9 cellular contexts compared by ENCODE assay signal in the genomic region with DNA sequence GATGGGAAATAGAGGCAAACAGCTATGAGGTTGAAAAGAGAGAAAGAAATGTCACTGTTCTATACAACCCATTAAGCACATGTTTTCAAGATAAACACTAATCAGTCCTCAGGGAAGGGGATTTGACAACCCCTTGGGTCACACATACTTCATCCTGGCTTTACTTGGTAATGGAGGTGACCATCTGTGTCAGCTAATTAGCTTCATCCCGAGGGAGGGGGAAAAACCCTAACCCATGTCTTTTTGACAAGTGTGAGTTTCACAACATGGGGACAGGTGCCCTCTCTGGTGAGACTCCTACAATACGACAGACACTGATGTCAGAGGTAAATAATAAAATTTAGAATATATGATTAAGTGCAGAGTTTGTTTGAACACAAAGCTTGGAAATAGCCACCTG. TPM values are rescaled to one million over a fixed set of nuclear protein-coding genes. Genes with fewer than 3 reads are reported as not detected.
DNase-seq lines count a peak whose midpoint lies in the region; TF ChIP-seq lines count a peak whose summit lies in the region.
"Had no signal": no experiment of that assay in that cellular context is flagged by ENCODE, and none has a peak within 500 bp of the region (broad histone marks: within the 10 kb centered on the region; RNA-seq: fewer than 3 reads in every experiment).

No MANE protein-coding gene starts in this region.

- no peak for DNase-seq in activated T-cell treated with anti-CD3 and anti-CD28 coated beads, Interleukin-2, amount 50 U/mL, for 24 hours
- no peak for DNase-seq in activated T-cell treated with anti-CD3 and anti-CD28 coated beads, Interleukin-2, amount 50 U/mL, for 48 hours
- DNase-seq in NCI-H524 (lab: John Stamatoyannopoulos, UW) (peak; percentile 27 to 79), coronary artery (ENCODE audit: low spot score) (no peak), smooth muscle cell (lab: John Stamatoyannopoulos, UW; ENCODE audit: unreplicated experiment) (no peak), spleen (no peak), NOMO-1 treated with DMSO at 0.1 percent for 48 hours (lab: John Stamatoyannopoulos, UW; ENCODE audit: unreplicated experiment) (no peak), NCI-H1105 (lab: John Stamatoyannopoulos, UW) (no peak)
- DNase-seq: SHP77 had no signal

- H3K4me3 Mint-ChIP-seq in activated T-cell treated with anti-CD3 and anti-CD28 coated beads, Interleukin-2, amount 50 U/mL, for 24 hours, result peak overlapping the region; percentile 19

- H3K4me3 ChIP-seq in coronary artery (no peak overlapping the region), smooth muscle cell (peak overlapping the region; percentile 66), spleen (no peak overlapping the region)

- H3K36me3 Mint-ChIP-seq in activated T-cell treated with anti-CD3 and anti-CD28 coated beads, Interleukin-2, amount 50 U/mL, for 24 hours (ENCODE audit: low read depth), result peaks cover 16% of the 10 kb centered on the region

- no peak for TF ChIP-seq POLR2A in spleen (IDR thresholded peaks at IDR 0.05)

- H3K4me1 ChIP-seq in smooth muscle cell (ENCODE audit: low read depth), result peaks cover 8% of the 10 kb centered on the region
- H3K4me1 ChIP-seq in spleen, result peaks cover 0 to 36% (median 24%) of the 10 kb centered on the region in 6 donors

- peaks cover 29% of the 10 kb centered on the region for H3K4me1 Mint-ChIP-seq in activated T-cell treated with anti-CD3 and anti-CD28 coated beads, Interleukin-2, amount 50 U/mL, for 24 hours (ENCODE audit: low read depth)

- peaks cover 4% of the 10 kb centered on the region for H4K20me1 ChIP-seq in smooth muscle cell (ENCODE audit: low read depth)

- H3K27me3 Mint-ChIP-seq in activated T-cell treated with anti-CD3 and anti-CD28 coated beads, Interleukin-2, amount 50 U/mL, for 24 hours, result no peaks in the 10 kb centered on the region

- no peaks in the 10 kb centered on the region for H3K9me3 Mint-ChIP-seq in activated T-cell treated with anti-CD3 and anti-CD28 coated beads, Interleukin-2, amount 50 U/mL, for 24 hours

- intact Hi-C loops in spleen (cut with DNase I; ENCODE audit: low total_unique reads), result loop anchor here (10.0 kb wide), 1 partner anchor 87 kb away; no protein-coding TSS in a partner anchor

- TF ChIP-seq CTCF in coronary artery (IDR thresholded peaks at IDR 0.05) (no peak), smooth muscle cell (IDR thresholded peaks at IDR 0.05; ENCODE audit: borderline replicate concordance, insufficient read depth, poor library complexity, severe bottlenecking) (no peak), spleen (IDR thresholded peaks at IDR 0.05 in 8 of 11, conservative IDR thresholded peaks at IDR 0.05 in 3 of 11) (no peak)

- H3K27ac Mint-ChIP-seq in activated T-cell treated with anti-CD3 and anti-CD28 coated beads, Interleukin-2, amount 50 U/mL, for 24 hours, result no peak overlapping the region

- no peak overlapping the region for H3K4me2 ChIP-seq in smooth muscle cell

- H3K27me3 ChIP-seq in smooth muscle cell (ENCODE audit: low read depth), result no peaks in the 10 kb centered on the region
- no peaks in the 10 kb centered on the region for H3K27me3 ChIP-seq in spleen (replicated peaks in 1 of 7)

- H3K27ac ChIP-seq in coronary artery (peak overlapping the region; percentile 84 to 97), smooth muscle cell (ENCODE audit: low read depth) (peak overlapping the region; percentile 86), spleen (peak overlapping the region in 3 of 8 donors; percentile 83 to 94 (median 91))

- H3K9me3 ChIP-seq in smooth muscle cell (replicated peaks; ENCODE audit: low read depth) (no peaks in the 10 kb centered on the region), spleen (peaks cover 0 to 12% (median 0%) of the 10 kb centered on the region in 8 donors)

- H3K79me2 ChIP-seq in smooth muscle cell (ENCODE audit: low read depth), result peaks cover 22% of the 10 kb centered on the region

- peaks cover 10% of the 10 kb centered on the region for H3F3A ChIP-seq in smooth muscle cell (ENCODE audit: low read depth)

- peak overlapping the region; percentile 37 for H3K9ac ChIP-seq in smooth muscle cell (ENCODE audit: low read depth)

- 48% methylated on average over 2 of the region's 2 CpGs for WGBS in smooth muscle cell (ENCODE audit: low lambda C conversion rate)
- 43 to 66% (median 64%) methylated on average over 2 of the region's 2 CpGs for WGBS in spleen, 5 donors

- no peak overlapping the region for H2AFZ ChIP-seq in smooth muscle cell (ENCODE audit: low read depth)

- H3K36me3 ChIP-seq in smooth muscle cell (ENCODE audit: low read depth) (no peaks in the 10 kb centered on the region), spleen (no peaks in the 10 kb centered on the region)

RNA-seq across cellular contexts. Expression of a gene that starts 43.1 kb away (rescaled TPM):
- total RNA-seq in smooth muscle cell (15.3 and 19.0 TPM in 2 replicates), spleen (10 to 100 TPM; 17.4 to 32.5 (median 25.0) TPM)
- polyA plus RNA-seq in smooth muscle cell (7.7 and 10.1 TPM in 2 replicates), spleen (1 to 10 TPM; 2.6 to 6.9 (median 2.6) TPM)

RNA-seq across cellular contexts. Expression of a gene that starts 53.6 kb away (rescaled TPM):
- total RNA-seq in smooth muscle cell (53.2 and 60.0 TPM in 2 replicates), spleen (10 to 100 TPM; 31.8 to 87.7 (median 65.9) TPM)
- polyA plus RNA-seq in smooth muscle cell (20.6 and 32.9 TPM in 2 replicates), spleen (10 to 100 TPM; 38.4 to 58.8 (median 49.3) TPM)

Comparison
In these comparisons a context has a peak if more than half of its experiments do, and no peak if none do; other contexts are left out.
1. DNase-seq: peak in NCI-H524 (2 of 2); none in activated T-cell treated with anti-CD3 and anti-CD28 coated beads, Interleukin-2, amount 50 U/mL, for 24 hours (single experiment), activated T-cell treated with anti-CD3 and anti-CD28 coated beads, Interleukin-2, amount 50 U/mL, for 48 hours (0 of 2), coronary artery (single experiment), smooth muscle cell (single experiment), spleen (single experiment), NOMO-1 treated with DMSO at 0.1 percent for 48 hours (single experiment) and NCI-H1105 (single experiment).